ENCODE assay signal across 8 cellular contexts in the genomic region with DNA sequence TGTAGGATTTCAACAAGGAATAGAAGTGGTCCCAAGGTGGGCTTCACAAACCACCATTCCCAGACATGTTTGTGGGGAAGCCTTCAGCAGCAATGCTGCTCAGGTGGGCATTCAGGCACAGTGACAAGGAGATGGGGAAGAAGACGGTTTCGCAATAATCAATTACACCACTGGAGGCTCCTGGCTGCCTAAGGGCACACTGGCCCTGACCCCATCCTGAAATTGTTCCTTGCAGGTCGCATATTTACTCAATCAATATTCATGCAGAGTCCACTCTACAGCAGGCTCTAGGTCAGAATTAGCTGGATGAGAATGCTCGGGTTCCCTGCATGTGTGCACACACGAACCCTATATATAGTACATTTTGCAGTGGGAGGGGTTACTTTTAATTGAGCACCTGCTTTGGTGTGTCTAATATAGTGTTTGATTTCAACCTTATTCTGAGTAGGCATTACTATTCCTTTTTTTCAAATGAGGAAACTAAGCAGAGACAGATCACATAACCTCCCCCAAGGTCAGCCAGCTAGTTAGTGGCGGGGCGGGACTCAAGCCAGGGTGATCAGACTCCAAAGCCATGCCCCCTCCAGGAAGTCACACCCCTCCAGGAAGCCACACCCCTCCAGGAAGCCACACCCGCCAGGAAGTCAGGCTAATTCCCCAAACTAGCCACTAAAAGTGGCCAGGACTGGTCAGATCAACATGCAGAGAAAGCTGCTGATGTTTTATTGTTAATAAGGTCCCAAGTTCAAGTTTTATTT.
DNase-seq lines count a peak whose midpoint lies in the region; ATAC-seq, FAIRE-seq and TF ChIP-seq lines count a peak whose summit lies in the region.

No MANE protein-coding gene starts in this region.

- no peak overlapping the region for H2AFZ ChIP-seq in HepG2 (ENCODE audit: low read length)

- peak in 1 of 2 experiments; percentile 62; a peak in 2 of 4 replicates for TF ChIP-seq POLR2A in HepG2 (IDR thresholded peaks at IDR 0.05; ENCODE audit: insufficient read depth in 1 of 2, low read depth in 2 of 2, low read length in 2 of 2)

- in situ Hi-C loops in astrocyte of the spinal cord (cut with HindIII; ENCODE audit: low sequenced_read_pairs), result no loop called here
- in situ Hi-C loops in HepG2 (cut with HindIII; ENCODE audit: extremely low pct_ligation_motif_present, low pct_unique_long_range_greater_than_20kb), result no loop called here

- no peaks in the 10 kb centered on the region for H3K79me2 ChIP-seq in HepG2 (ENCODE audit: insufficient read depth, low read length)

- no peak for TF ChIP-seq RAD21 in HepG2 (CRISPR knock-in tag; IDR thresholded peaks at IDR 0.05)

- intact Hi-C loops in HepG2 (cut with micrococcal nuclease; ENCODE audit: unreplicated experiment), result loop anchor here (5.0 to 10.0 kb wide), 3 partner anchors 57 to 225 kb away; no protein-coding TSS in a partner anchor

- BruUV-seq in HepG2 (replicated peaks; lab: Mats Ljungman, UMichigan), result no TSS peak

- no peaks in the 10 kb centered on the region for H4K20me1 ChIP-seq in HepG2 (ENCODE audit: insufficient read depth, low read length)

- H3K4me3 ChIP-seq in astrocyte of the spinal cord (ENCODE audit: low read depth, low read length) (no peak overlapping the region), HepG2 (replicated peaks in 1 of 3; ENCODE audit: insufficient read depth in 1 of 3, low read depth in 2 of 3, low read length in 3 of 3) (peak overlapping the region in 2 of 3 experiments; percentile 43 to 48; a peak in 2 of 6 replicates)

- no peaks in the 10 kb centered on the region for H3K36me3 ChIP-seq in HepG2 (replicated peaks in 1 of 2; ENCODE audit: control insufficient read depth in 1 of 2, insufficient read depth in 2 of 2, low read length in 2 of 2)

- TF ChIP-seq EP300 in HepG2 (IDR thresholded peaks at IDR 0.05; ENCODE audit: low read depth in 2 of 2, low read length in 2 of 2) (peak; percentile 69 to 85; a peak in 3 of 4 replicates), HepG2 (CRISPR knock-in tag; IDR thresholded peaks at IDR 0.05; ENCODE audit: borderline replicate concordance) (peak; percentile 51; the same call in 1 of the 2 replicates)

- DNase-seq in stimulated activated CD4-positive, alpha-beta T cell treated with anti-CD3 and anti-CD28 coated beads, Interleukin-12 subunit alpha, Interleukin-12 subunit beta, amount 100 ng/mL, for 48 hours (ENCODE audit: low read depth in 2 of 3, low spot score in 1 of 3), result peak in 2 of 3 donors; percentile 8 to 11
- no peak for DNase-seq in stimulated activated CD4-positive, alpha-beta T cell treated with anti-CD3 and anti-CD28 coated beads, Interleukin-12 subunit alpha, Interleukin-12 subunit beta, amount 100 ng/mL, for 4 hours
- DNase-seq in OCI-M1 (lab: John Stamatoyannopoulos, UW), result peak; percentile 98
- DNase-seq in astrocyte of the spinal cord (ENCODE audit: low read depth, low spot score), result peak; percentile 33
- DNase-seq in HepG2 (ENCODE audit: low spot score), result peak; percentile 81
- peak; percentile 49 for DNase-seq in urothelium cell line (ENCODE audit: low spot score)

- H3K4me1 ChIP-seq in HepG2 (ENCODE audit: insufficient read depth, low read length), result peaks cover 76% of the 10 kb centered on the region

- CTCF ChIA-PET in HepG2 (lab: Yijun Ruan, JAX; ENCODE audit: low intra/inter-chr PET ratio, low total read pairs), result no interaction called here

- TF ChIP-seq CTCF in astrocyte of the spinal cord (IDR thresholded peaks at IDR 0.05; ENCODE audit: low read depth, low read length) (no peak), HepG2 (CRISPR knock-in tag; IDR thresholded peaks at IDR 0.05) (no peak)

- no peaks in the 10 kb centered on the region for H3K9me3 ChIP-seq in HepG2 (ENCODE audit: low read length)

- peak overlapping the region; percentile 75 for H3K27ac ChIP-seq in HepG2 (ENCODE audit: extremely low read length, insufficient read depth, low read length)

- H3K27me3 ChIP-seq in HepG2 (ENCODE audit: control insufficient read depth in 1 of 2, insufficient read depth in 2 of 2, low read length in 2 of 2), result no peaks in the 10 kb centered on the region

- H3K4me2 ChIP-seq in HepG2 (ENCODE audit: low read depth, low read length), result peak overlapping the region; percentile 54

- ATAC-seq in HepG2, result peak; percentile 89
- no peak for ATAC-seq in GM21528 (IDR thresholded peaks at IDR 0.05; ENCODE audit: low FRiP score, unreplicated experiment)
- no peak for ATAC-seq in HG02840 (IDR thresholded peaks at IDR 0.05; ENCODE audit: low FRiP score, unreplicated experiment)

- H3K9ac ChIP-seq in HepG2 (ENCODE audit: insufficient read depth, low read depth, low read length), result peak overlapping the region; percentile 6

- 13% methylated on average over 8 of the region's 8 CpGs for WGBS in HepG2 (ENCODE audit: low lambda C conversion rate)

- POLR2A ChIA-PET in HepG2 (lab: Yijun Ruan, JAX), result interaction anchor here (1.0 to 2.8 kb wide), 3 partner anchors 13 to 294 kb away, joined by 3 to 14 read pairs (median 4); no protein-coding TSS in a partner anchor

- FAIRE-seq in HepG2 (lab: Jason Lieb, UNC) (peak; percentile 88), urothelium cell line (lab: Jason Lieb, UNC) (no peak)

TF ChIP-seq in HepG2, 621 proteins besides CTCF, POLR2A, EP300 and RAD21 (continues in another document):
- TF ChIP-seq DPF2 (CRISPR knock-in tag; IDR thresholded peaks at IDR 0.05; ENCODE audit: borderline replicate concordance, low read depth) (peak; percentile 86), RXRB (CRISPR knock-in tag; IDR thresholded peaks at IDR 0.05; ENCODE audit: borderline replicate concordance) (peak; percentile 81), KLF16 (CRISPR knock-in tag; IDR thresholded peaks at IDR 0.05) (peak in 1 of 2 experiments; percentile 40; a peak in 1 of 4 replicates), FOXK1 (CRISPR knock-in tag; IDR thresholded peaks at IDR 0.05; ENCODE audit: borderline replicate concordance, low read depth) (peak; percentile 67; the same call in 1 of the 2 replicates), SP4 (CRISPR knock-in tag; IDR thresholded peaks at IDR 0.05) (peak; percentile 24; the same call in 1 of the 2 replicates), FOSL2 (CRISPR knock-in tag; IDR thresholded peaks at IDR 0.05) (peak; percentile 82), MAZ (IDR thresholded peaks at IDR 0.05; ENCODE audit: borderline replicate concordance, low read depth, low read length) (no peak), MAZ (CRISPR knock-in tag; IDR thresholded peaks at IDR 0.05; ENCODE audit: low read depth) (peak; percentile 20; the same call in 1 of the 2 replicates)
- TF ChIP-seq, protein P1, sequence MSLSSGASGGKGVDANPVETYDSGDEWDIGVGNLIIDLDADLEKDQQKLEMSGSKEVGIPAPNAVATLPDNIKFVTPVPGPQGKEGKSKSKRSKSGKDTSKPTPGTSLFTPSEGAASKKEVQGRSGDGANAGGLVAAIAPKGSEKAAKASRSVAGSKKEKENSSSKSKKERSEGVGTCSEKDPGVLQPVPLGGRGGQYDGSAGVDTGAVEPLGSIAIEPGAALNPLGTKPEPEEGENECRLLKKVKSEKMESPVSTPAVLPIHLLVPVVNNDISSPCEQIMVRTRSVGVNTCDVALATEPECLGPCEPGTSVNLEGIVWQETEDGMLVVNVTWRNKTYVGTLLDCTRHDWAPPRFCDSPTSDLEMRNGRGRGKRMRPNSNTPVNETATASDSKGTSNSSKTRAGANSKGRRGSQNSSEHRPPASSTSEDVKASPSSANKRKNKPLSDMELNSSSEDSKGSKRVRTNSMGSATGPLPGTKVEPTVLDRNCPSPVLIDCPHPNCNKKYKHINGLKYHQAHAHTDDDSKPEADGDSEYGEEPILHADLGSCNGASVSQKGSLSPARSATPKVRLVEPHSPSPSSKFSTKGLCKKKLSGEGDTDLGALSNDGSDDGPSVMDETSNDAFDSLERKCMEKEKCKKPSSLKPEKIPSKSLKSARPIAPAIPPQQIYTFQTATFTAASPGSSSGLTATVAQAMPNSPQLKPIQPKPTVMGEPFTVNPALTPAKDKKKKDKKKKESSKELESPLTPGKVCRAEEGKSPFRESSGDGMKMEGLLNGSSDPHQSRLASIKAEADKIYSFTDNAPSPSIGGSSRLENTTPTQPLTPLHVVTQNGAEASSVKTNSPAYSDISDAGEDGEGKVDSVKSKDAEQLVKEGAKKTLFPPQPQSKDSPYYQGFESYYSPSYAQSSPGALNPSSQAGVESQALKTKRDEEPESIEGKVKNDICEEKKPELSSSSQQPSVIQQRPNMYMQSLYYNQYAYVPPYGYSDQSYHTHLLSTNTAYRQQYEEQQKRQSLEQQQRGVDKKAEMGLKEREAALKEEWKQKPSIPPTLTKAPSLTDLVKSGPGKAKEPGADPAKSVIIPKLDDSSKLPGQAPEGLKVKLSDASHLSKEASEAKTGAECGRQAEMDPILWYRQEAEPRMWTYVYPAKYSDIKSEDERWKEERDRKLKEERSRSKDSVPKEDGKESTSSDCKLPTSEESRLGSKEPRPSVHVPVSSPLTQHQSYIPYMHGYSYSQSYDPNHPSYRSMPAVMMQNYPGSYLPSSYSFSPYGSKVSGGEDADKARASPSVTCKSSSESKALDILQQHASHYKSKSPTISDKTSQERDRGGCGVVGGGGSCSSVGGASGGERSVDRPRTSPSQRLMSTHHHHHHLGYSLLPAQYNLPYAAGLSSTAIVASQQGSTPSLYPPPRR (CRISPR knock-in tag; IDR thresholded peaks at IDR 0.05; ENCODE audit: borderline replicate concordance), result peak; percentile 56; the same call in 1 of the 2 replicates
- TF ChIP-seq, protein P2, sequence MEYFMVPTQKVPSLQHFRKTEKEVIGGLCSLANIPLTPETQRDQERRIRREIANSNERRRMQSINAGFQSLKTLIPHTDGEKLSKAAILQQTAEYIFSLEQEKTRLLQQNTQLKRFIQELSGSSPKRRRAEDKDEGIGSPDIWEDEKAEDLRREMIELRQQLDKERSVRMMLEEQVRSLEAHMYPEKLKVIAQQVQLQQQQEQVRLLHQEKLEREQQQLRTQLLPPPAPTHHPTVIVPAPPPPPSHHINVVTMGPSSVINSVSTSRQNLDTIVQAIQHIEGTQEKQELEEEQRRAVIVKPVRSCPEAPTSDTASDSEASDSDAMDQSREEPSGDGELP (IDR thresholded peaks at IDR 0.05; ENCODE audit: borderline replicate concordance, low read depth), result peak; percentile 56; the same call in 1 of the 2 replicates
- TF ChIP-seq, protein P3, sequence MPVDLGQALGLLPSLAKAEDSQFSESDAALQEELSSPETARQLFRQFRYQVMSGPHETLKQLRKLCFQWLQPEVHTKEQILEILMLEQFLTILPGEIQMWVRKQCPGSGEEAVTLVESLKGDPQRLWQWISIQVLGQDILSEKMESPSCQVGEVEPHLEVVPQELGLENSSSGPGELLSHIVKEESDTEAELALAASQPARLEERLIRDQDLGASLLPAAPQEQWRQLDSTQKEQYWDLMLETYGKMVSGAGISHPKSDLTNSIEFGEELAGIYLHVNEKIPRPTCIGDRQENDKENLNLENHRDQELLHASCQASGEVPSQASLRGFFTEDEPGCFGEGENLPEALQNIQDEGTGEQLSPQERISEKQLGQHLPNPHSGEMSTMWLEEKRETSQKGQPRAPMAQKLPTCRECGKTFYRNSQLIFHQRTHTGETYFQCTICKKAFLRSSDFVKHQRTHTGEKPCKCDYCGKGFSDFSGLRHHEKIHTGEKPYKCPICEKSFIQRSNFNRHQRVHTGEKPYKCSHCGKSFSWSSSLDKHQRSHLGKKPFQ (CRISPR knock-in tag; IDR thresholded peaks at IDR 0.05; ENCODE audit: insufficient replicate concordance), result peak; percentile 65
